19 cellular contexts compared by ENCODE assay signal in genomic region chr4:91830681-91831395, GRCh38.
"Had no signal": no experiment of that assay in that cellular context is flagged by ENCODE, and none has a peak within 500 bp of the region (broad histone marks: within the 10 kb centered on the region; RNA-seq: fewer than 3 reads in every experiment).

No MANE protein-coding gene starts in this region.

- ATAC-seq: left ventricle myocardium superior; lower lobe of right lung; natural killer cell; right cardiac atrium; stimulated activated effector memory CD8-positive, alpha-beta T cell treated with anti-CD3 and anti-CD28 coated beads, Interleukin-12 subunit alpha, Interleukin-12 subunit beta, amount 100 ng/mL, for 72 hours had no signal

- H3K4me1 ChIP-seq: lower lobe of right lung, parathyroid adenoma, sigmoid colon, stomach, thyroid gland, upper lobe of left lung had no signal

- FAIRE-seq: keratinocyte, urothelium cell line had no signal

- H3K4me3 Mint-ChIP-seq: natural killer cell; stimulated activated effector memory CD8-positive, alpha-beta T cell treated with anti-CD3 and anti-CD28 coated beads, Interleukin-12 subunit alpha, Interleukin-12 subunit beta, amount 100 ng/mL, for 72 hours had no signal

- DNase-seq: dorsolateral prefrontal cortex; effector CD4-positive, alpha-beta T cell; left ventricle myocardium superior; lower lobe of right lung; natural killer cell; right cardiac atrium; sigmoid colon; stimulated activated CD4-positive, alpha-beta T cell treated with anti-CD3 and anti-CD28 coated beads, Interleukin-2, amount 100 ng/mL, for 24 hours; stimulated activated CD4-positive, alpha-beta T cell treated with anti-CD3 and anti-CD28 coated beads, Interleukin-4, amount 100 ng/mL, for 24 hours; stimulated activated naive CD4-positive, alpha-beta T cell treated with Interleukin-2 at 50 U/mL for 16 hours; stomach; thyroid gland; upper lobe of left lung had no signal

- H3K27me3 ChIP-seq: dorsolateral prefrontal cortex, neutrophil, sigmoid colon, stomach, thyroid gland, upper lobe of left lung had no signal

- H3K27ac ChIP-seq: dorsolateral prefrontal cortex, lower lobe of right lung, neutrophil, parathyroid adenoma, sigmoid colon, stomach, thyroid gland, upper lobe of left lung had no signal

- H3K27ac Mint-ChIP-seq: natural killer cell; progenitor cell of endocrine pancreas; stimulated activated effector memory CD8-positive, alpha-beta T cell treated with anti-CD3 and anti-CD28 coated beads, Interleukin-12 subunit alpha, Interleukin-12 subunit beta, amount 100 ng/mL, for 72 hours had no signal

- H3K36me3 ChIP-seq: lower lobe of right lung, neutrophil, sigmoid colon, stomach, thyroid gland, upper lobe of left lung had no signal

- H3K9ac ChIP-seq: parathyroid adenoma had no signal

- H3K27me3 Mint-ChIP-seq: progenitor cell of endocrine pancreas had no signal

- H3K79me2 ChIP-seq: parathyroid adenoma had no signal

- H2AFZ ChIP-seq: parathyroid adenoma had no signal

- H3K4me3 ChIP-seq: dorsolateral prefrontal cortex, lower lobe of right lung, sigmoid colon, stomach, thyroid gland, upper lobe of left lung had no signal

- H3K9me3 ChIP-seq: neutrophil, thyroid gland had no signal

- H3K4me1 Mint-ChIP-seq: natural killer cell; stimulated activated effector memory CD8-positive, alpha-beta T cell treated with anti-CD3 and anti-CD28 coated beads, Interleukin-12 subunit alpha, Interleukin-12 subunit beta, amount 100 ng/mL, for 72 hours had no signal

- H3K36me3 Mint-ChIP-seq: stimulated activated effector memory CD8-positive, alpha-beta T cell treated with anti-CD3 and anti-CD28 coated beads, Interleukin-12 subunit alpha, Interleukin-12 subunit beta, amount 100 ng/mL, for 72 hours had no signal
